In the genomic region with DNA sequence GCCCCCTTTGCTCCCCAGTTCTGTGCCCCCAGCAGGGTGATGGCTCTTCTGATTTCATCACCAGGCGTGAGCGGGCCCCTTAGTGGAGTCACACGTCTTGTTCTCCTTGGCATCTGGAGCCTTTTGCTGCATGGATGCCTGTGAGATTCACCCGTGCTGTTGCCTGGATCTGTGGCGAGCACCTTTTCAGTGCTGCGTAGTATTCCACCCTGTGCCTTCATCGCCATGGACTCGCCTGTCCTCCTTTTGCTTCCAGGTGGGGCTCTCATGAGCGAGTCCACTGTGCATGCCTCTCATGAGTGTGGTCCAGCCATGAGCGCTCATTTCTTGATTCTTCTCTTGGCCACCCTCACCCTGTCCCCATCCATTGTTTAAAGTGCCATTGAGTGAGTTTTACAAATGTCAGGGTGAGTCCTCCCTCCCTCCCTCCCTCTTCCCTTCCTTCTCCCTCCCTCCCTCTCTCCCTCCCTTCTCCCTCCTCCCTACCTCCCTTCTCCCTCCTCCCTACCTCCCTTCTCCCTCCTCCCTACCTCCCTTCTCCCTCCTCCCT, we compare ENCODE assay signal across 21 cellular contexts. TPM values are rescaled to one million over a fixed set of nuclear protein-coding genes. Genes with fewer than 3 reads are reported as not detected.
A peak's percentile ranks its signal among the peaks of the same experiment; 100 is the strongest.
DNase-seq lines count a peak whose midpoint lies in the region; ATAC-seq, FAIRE-seq and TF ChIP-seq lines count a peak whose summit lies in the region.
"Had no signal": no experiment of that assay in that cellular context is flagged by ENCODE, and none has a peak within 500 bp of the region (broad histone marks: within the 10 kb centered on the region; RNA-seq: fewer than 3 reads in every experiment).

No MANE protein-coding gene starts in this region.

- H3K36me3 ChIP-seq in right lobe of liver (no peaks in the 10 kb centered on the region), HepG2 (replicated peaks in 1 of 2; ENCODE audit: control insufficient read depth in 1 of 2, insufficient read depth in 2 of 2, low read length in 2 of 2) (no peaks in the 10 kb centered on the region), kidney (ENCODE audit: control insufficient read depth in 1 of 2, insufficient read depth in 2 of 2, low read length in 2 of 2) (no peaks in the 10 kb centered on the region)
- H3K36me3 ChIP-seq: BLaER1, HAP-1 had no signal

- H3K4me1 ChIP-seq in right lobe of liver (no peaks in the 10 kb centered on the region), HepG2 (ENCODE audit: insufficient read depth, low read length) (no peaks in the 10 kb centered on the region), kidney (ENCODE audit: control insufficient read depth in 1 of 2, insufficient read depth in 1 of 2, low read depth in 1 of 2, low read length in 2 of 2) (no peaks in the 10 kb centered on the region)
- H3K4me1 ChIP-seq: HAP-1 had no signal

- H3K27me3 ChIP-seq in right lobe of liver (no peaks in the 10 kb centered on the region), HepG2 (ENCODE audit: control insufficient read depth in 1 of 2, insufficient read depth in 2 of 2, low read length in 2 of 2) (peaks cover 2 to 28% of the 10 kb centered on the region in 2 experiments; a peak in 3 of 5 replicates)
- H3K27me3 ChIP-seq: BLaER1 had no signal

- peak; percentile 3 for DNase-seq in activated naive CD4-positive, alpha-beta T cell treated with anti-CD3 and anti-CD28 coated beads, Interleukin-2, amount 50 U/mL, for 16 hours
- no peak for DNase-seq in activated naive CD4-positive, alpha-beta T cell treated with anti-CD3 and anti-CD28 coated beads, Interleukin-2, amount 10 ng/mL, durations not matched to agents 7 days and 5 days
- DNase-seq in right lobe of liver, result peak in 2 of 3 donors; percentile 3 to 35
- DNase-seq in HepG2 (ENCODE audit: low spot score), result no peak
- DNase-seq in kidney, result peak; percentile 40
- DNase-seq in posterior vena cava (ENCODE audit: low spot score), result no peak
- DNase-seq: 8988T; CD4-positive, alpha-beta memory T cell; DMS153; DMS79; GDM1; GM23248 had no signal

- no peak overlapping the region for H3K4me3 Mint-ChIP-seq in activated naive CD4-positive, alpha-beta T cell treated with anti-CD3 and anti-CD28 coated beads, Interleukin-2, amount 10 ng/mL, durations not matched to agents 7 days and 5 days
- H3K4me3 Mint-ChIP-seq: CD14-positive monocyte; CD4-positive, alpha-beta memory T cell had no signal

- no peak overlapping the region for H2AFZ ChIP-seq in HepG2 (ENCODE audit: low read length)
- H2AFZ ChIP-seq: GM23248 had no signal

- TF ChIP-seq CTCF in right lobe of liver (IDR thresholded peaks at IDR 0.05) (no peak), HepG2 (CRISPR knock-in tag; IDR thresholded peaks at IDR 0.05) (no peak), kidney (IDR thresholded peaks at IDR 0.05; ENCODE audit: borderline replicate concordance, extremely low read depth, insufficient read depth) (no peak)

- H3K27ac Mint-ChIP-seq in activated naive CD4-positive, alpha-beta T cell treated with anti-CD3 and anti-CD28 coated beads, Interleukin-2, amount 10 ng/mL, durations not matched to agents 7 days and 5 days, result no peak overlapping the region
- H3K27ac Mint-ChIP-seq: CD14-positive monocyte; CD4-positive, alpha-beta memory T cell had no signal

- in situ Hi-C loops in HepG2 (cut with HindIII; ENCODE audit: extremely low pct_ligation_motif_present, low pct_unique_long_range_greater_than_20kb), result no loop called here

- no peak overlapping the region for H3K4me3 ChIP-seq in right lobe of liver
- no peak overlapping the region for H3K4me3 ChIP-seq in HepG2 (replicated peaks in 1 of 3; ENCODE audit: insufficient read depth in 1 of 3, low read depth in 2 of 3, low read length in 3 of 3)
- H3K4me3 ChIP-seq in kidney (ENCODE audit: low read length in 2 of 2), result no peak overlapping the region
- H3K4me3 ChIP-seq: BLaER1, GM23248, HAP-1 had no signal

- no peaks in the 10 kb centered on the region for H3K4me1 Mint-ChIP-seq in activated naive CD4-positive, alpha-beta T cell treated with anti-CD3 and anti-CD28 coated beads, Interleukin-2, amount 10 ng/mL, durations not matched to agents 7 days and 5 days
- H3K4me1 Mint-ChIP-seq: CD14-positive monocyte; CD4-positive, alpha-beta memory T cell had no signal

- TF ChIP-seq RAD21 in HepG2 (CRISPR knock-in tag; IDR thresholded peaks at IDR 0.05), result no peak

- FAIRE-seq in HepG2 (lab: Jason Lieb, UNC) (no peak), kidney (lab: Jason Lieb, UNC) (no peak)
- FAIRE-seq: GM12892, GM18507 had no signal

- H3K9ac ChIP-seq in HepG2 (ENCODE audit: insufficient read depth, low read depth, low read length) (no peak overlapping the region), kidney (ENCODE audit: low read length in 2 of 2) (no peak overlapping the region)
- H3K9ac ChIP-seq: BLaER1, GM23248 had no signal

- POLR2A ChIA-PET in HepG2 (lab: Yijun Ruan, JAX), result no interaction called here

- CTCF ChIA-PET in activated naive CD4-positive, alpha-beta T cell treated with anti-CD3 and anti-CD28 coated beads, Interleukin-2, amount 10 ng/mL, durations not matched to agents 7 days and 5 days (lab: Charles Lee), result no interaction called here
- CTCF ChIA-PET in HepG2 (lab: Yijun Ruan, JAX; ENCODE audit: low intra/inter-chr PET ratio, low total read pairs), result no interaction called here

- TF ChIP-seq EP300 in HepG2 (IDR thresholded peaks at IDR 0.05; ENCODE audit: low read depth in 2 of 2, low read length in 2 of 2), result no peak
- no peak for TF ChIP-seq EP300 in HepG2 (CRISPR knock-in tag; IDR thresholded peaks at IDR 0.05; ENCODE audit: borderline replicate concordance)

- H3K9me3 ChIP-seq in right lobe of liver, result no peaks in the 10 kb centered on the region
- no peaks in the 10 kb centered on the region; the same call in 1 of the 2 replicates for H3K9me3 ChIP-seq in HepG2 (ENCODE audit: low read length)
- H3K9me3 ChIP-seq in kidney (ENCODE audit: control insufficient read depth in 1 of 2, low read length in 2 of 2), result no peaks in the 10 kb centered on the region
- H3K9me3 ChIP-seq: HAP-1 had no signal

- H3K36me3 Mint-ChIP-seq in activated naive CD4-positive, alpha-beta T cell treated with anti-CD3 and anti-CD28 coated beads, Interleukin-2, amount 10 ng/mL, durations not matched to agents 7 days and 5 days, result no peaks in the 10 kb centered on the region
- H3K36me3 Mint-ChIP-seq: CD14-positive monocyte had no signal

- intact Hi-C loops in right lobe of liver (cut with DNase I) (no loop called here), HepG2 (cut with micrococcal nuclease; ENCODE audit: unreplicated experiment) (no loop called here), kidney (cut with DNase I) (no loop called here), posterior vena cava (cut with DNase I) (no loop called here)

- peaks cover 11% of the 10 kb centered on the region for H3K9me3 Mint-ChIP-seq in activated naive CD4-positive, alpha-beta T cell treated with anti-CD3 and anti-CD28 coated beads, Interleukin-2, amount 10 ng/mL, durations not matched to agents 7 days and 5 days

- H3K27me3 Mint-ChIP-seq in activated naive CD4-positive, alpha-beta T cell treated with anti-CD3 and anti-CD28 coated beads, Interleukin-2, amount 10 ng/mL, durations not matched to agents 7 days and 5 days, result no peaks in the 10 kb centered on the region

- H3K4me2 ChIP-seq in HepG2 (ENCODE audit: low read depth, low read length), result no peak overlapping the region
- H3K4me2 ChIP-seq: BLaER1 had no signal

- no peak for ATAC-seq in right lobe of liver
- ATAC-seq in HepG2, result no peak
- no peak for ATAC-seq in HG03135 (IDR thresholded peaks at IDR 0.05; ENCODE audit: unreplicated experiment)

- no peaks in the 10 kb centered on the region for H4K20me1 ChIP-seq in HepG2 (ENCODE audit: insufficient read depth, low read length)
- H4K20me1 ChIP-seq: BLaER1 had no signal

- 88% methylated on average over 7 of the region's 10 CpGs for WGBS in right lobe of liver (ENCODE audit: insufficient coverage, low coverage, low lambda C conversion rate, missing lambda C conversion rate)
- 36% methylated on average over 8 of the region's 10 CpGs for WGBS in HepG2 (ENCODE audit: low lambda C conversion rate)

- BruUV-seq in HepG2 (replicated peaks; lab: Mats Ljungman, UMichigan), result no TSS peak

- H3K27ac ChIP-seq in right lobe of liver (no peak overlapping the region), HepG2 (ENCODE audit: extremely low read length, insufficient read depth, low read length) (no peak overlapping the region), kidney (ENCODE audit: low read depth in 2 of 2, low read length in 2 of 2) (no peak overlapping the region)
- H3K27ac ChIP-seq: BLaER1, GM23248 had no signal

- TF ChIP-seq POLR2A in right lobe of liver (IDR thresholded peaks at IDR 0.05) (no peak), HepG2 (IDR thresholded peaks at IDR 0.05; ENCODE audit: insufficient read depth in 1 of 2, low read depth in 2 of 2, low read length in 2 of 2) (no peak)

- H3K79me2 ChIP-seq in HepG2 (ENCODE audit: insufficient read depth, low read length), result no peaks in the 10 kb centered on the region

RNA-seq across cellular contexts. Expression of a gene that starts 44.0 kb away (rescaled TPM):
- total RNA-seq in right lobe of liver (not detected), HepG2 (2016; rRNA removed; fragmentation: Illumina TruSeq; extraction: Trizol) (not detected in 2 replicates), kidney (2.0 TPM), posterior vena cava (not detected)
- total RNA-seq in HepG2 (2016; cell fraction: cytosol; rRNA removed; fragmentation: Illumina TruSeq; extraction: Trizol; ENCODE audit: low read depth), result not detected in 2 replicates
- total RNA-seq in HepG2 (2016; cell fraction: insoluble cytoplasmic fraction; rRNA removed; fragmentation: Illumina TruSeq; extraction: Trizol), result not detected in 2 replicates
- total RNA-seq in HepG2 (2016; cell fraction: membrane; rRNA removed; fragmentation: Illumina TruSeq; extraction: Trizol), result not detected in 2 replicates
- not detected in 2 replicates for total RNA-seq in HepG2 (2016; cell fraction: nucleus; rRNA removed; fragmentation: Illumina TruSeq; extraction: Trizol)
- polyA plus RNA-seq in HepG2 (2011; rRNA removed) (not detected in 2 replicates), kidney (ENCODE audit: insufficient read depth, low read depth, low replicate concordance) (1.4 TPM)
- not detected in 2 replicates for polyA plus RNA-seq in HepG2 (2011; cell fraction: cytosol; rRNA removed)
- polyA plus RNA-seq in HepG2 (2011; cell fraction: nucleus; rRNA removed), result not detected in 2 replicates
- not detected in 2 replicates for polyA plus RNA-seq in HepG2 (2012)
- polyA plus RNA-seq in HepG2 (2016; cell fraction: cytosol; fragmentation: Illumina TruSeq; extraction: Trizol; ENCODE audit: low read depth), result not detected in 2 replicates
- not detected in 2 replicates for polyA plus RNA-seq in HepG2 (2016; cell fraction: insoluble cytoplasmic fraction; fragmentation: Illumina TruSeq; extraction: Trizol; ENCODE audit: low read depth)
- not detected in 2 replicates for polyA plus RNA-seq in HepG2 (2016; cell fraction: membrane; fragmentation: Illumina TruSeq; extraction: Trizol; ENCODE audit: low read depth)
- polyA plus RNA-seq in HepG2 (2016; cell fraction: nucleus; fragmentation: Illumina TruSeq; extraction: Trizol; ENCODE audit: insufficient read depth, low read depth), result not detected in 2 replicates
- not detected in 2 replicates for polyA minus RNA-seq in HepG2 (2011; rRNA and poly(A)+ RNA removed; ENCODE audit: low replicate concordance)
- not detected in 2 replicates for polyA minus RNA-seq in HepG2 (2011; cell fraction: cytosol; rRNA and poly(A)+ RNA removed)
- polyA minus RNA-seq in HepG2 (2011; cell fraction: nucleus; rRNA and poly(A)+ RNA removed), result not detected in 2 replicates
- total RNA-seq: CD4-positive, alpha-beta memory T cell; Daoy; GM23248; H4 had no signal
- polyA plus RNA-seq: AG04450; CD14-positive monocyte; CD4-positive, alpha-beta memory T cell; GM23248 had no signal

Comparison
In these comparisons a context has a peak if more than half of its experiments do, and no peak if none do; other contexts are left out.
1. DNase-seq: peak in activated naive CD4-positive, alpha-beta T cell treated with anti-CD3 and anti-CD28 coated beads, Interleukin-2, amount 50 U/mL, for 16 hours (single experiment), right lobe of liver (2 of 3) and kidney (single experiment); none in activated naive CD4-positive, alpha-beta T cell treated with anti-CD3 and anti-CD28 coated beads, Interleukin-2, amount 10 ng/mL, durations not matched to agents 7 days and 5 days (single experiment), HepG2 (single experiment) and posterior vena cava (single experiment).